In genomic region chr7:37176079-37176478, GRCh38 we compare ENCODE assay signal across 25 cellular contexts.
"Had no signal": no experiment of that assay in that cellular context is flagged by ENCODE, and none has a peak within 500 bp of the region (broad histone marks: within the 10 kb centered on the region; RNA-seq: fewer than 3 reads in every experiment).

No MANE protein-coding gene starts in this region.

- H3K4me1 ChIP-seq: colonic mucosa, esophagus squamous epithelium, neural progenitor cell, right atrium auricular region, sigmoid colon had no signal

- H3K4me3 Mint-ChIP-seq: naive thymus-derived CD8-positive, alpha-beta T cell; neural progenitor cell had no signal

- H3K27me3 Mint-ChIP-seq: naive thymus-derived CD8-positive, alpha-beta T cell had no signal

- H3K9me3 ChIP-seq: colonic mucosa, esophagus squamous epithelium, gastroesophageal sphincter, ovary, right atrium auricular region, sigmoid colon, stomach, thoracic aorta, transverse colon had no signal

- H3K36me3 ChIP-seq: colonic mucosa, esophagus squamous epithelium, gastroesophageal sphincter, neural progenitor cell, ovary, sigmoid colon, thoracic aorta, transverse colon had no signal

- H3K4me3 ChIP-seq: colonic mucosa, esophagus squamous epithelium, gastroesophageal sphincter, lung, neural progenitor cell, ovary, right atrium auricular region, sigmoid colon, skin epidermis, stomach, thoracic aorta, transverse colon had no signal

- H3K27me3 ChIP-seq: colonic mucosa, esophagus squamous epithelium, gastroesophageal sphincter, neural progenitor cell, ovary, right atrium auricular region, sigmoid colon, stomach, transverse colon had no signal

- H3K27ac Mint-ChIP-seq: neural progenitor cell had no signal

- H3K9me3 Mint-ChIP-seq: naive thymus-derived CD8-positive, alpha-beta T cell had no signal

- ATAC-seq: gastroesophageal sphincter; left cardiac atrium; left ventricle myocardium superior; naive thymus-derived CD8-positive, alpha-beta T cell had no signal

- DNase-seq: colonic mucosa; dermis blood vessel endothelial cell; esophagus squamous epithelium; foreskin fibroblast; glutamatergic neuron; kidney; left cardiac atrium; left ventricle myocardium superior; mesendoderm; naive thymus-derived CD8-positive, alpha-beta T cell; nucleus accumbens; ovary; sigmoid colon; stimulated activated CD4-positive, alpha-beta T cell treated with anti-CD3 and anti-CD28 coated beads, Interleukin-2, amount 100 ng/mL, for 24 hours; stimulated activated CD4-positive, alpha-beta T cell treated with anti-CD3 and anti-CD28 coated beads, Interleukin-4, amount 100 ng/mL, for 4 hours; stimulated activated naive CD4-positive, alpha-beta T cell; stomach; substantia nigra; transverse colon had no signal
